ENCODE assay signal across 26 cellular contexts in genomic region chr15:25408428-25408827, GRCh38. TPM values are rescaled to one million over a fixed set of nuclear protein-coding genes. Genes with fewer than 3 reads are reported as not detected.
DNase-seq lines count a peak whose midpoint lies in the region; ATAC-seq, FAIRE-seq and TF ChIP-seq lines count a peak whose summit lies in the region.
"Had no signal": no experiment of that assay in that cellular context is flagged by ENCODE, and none has a peak within 500 bp of the region (broad histone marks: within the 10 kb centered on the region; RNA-seq: fewer than 3 reads in every experiment).

No MANE protein-coding gene starts in this region.

- FAIRE-seq in astrocyte (lab: Jason Lieb, UNC), result no peak
- FAIRE-seq: GM19239 had no signal

- no peak overlapping the region for H3K27ac Mint-ChIP-seq in astrocyte (ENCODE audit: unreplicated experiment)
- no peak overlapping the region for H3K27ac Mint-ChIP-seq in chondrocyte (ENCODE audit: unreplicated experiment)
- H3K27ac Mint-ChIP-seq: HFFc6; naive thymus-derived CD8-positive, alpha-beta T cell had no signal

- 52 to 67% (median 56%) methylated on average over 2 of the region's 2 CpGs for WGBS in heart left ventricle, 4 donors
- WGBS in hepatocyte (ENCODE audit: low lambda C conversion rate, missing lambda C conversion rate), result 74% methylated on average over 2 of the region's 2 CpGs

- H3K36me3 Mint-ChIP-seq in astrocyte (ENCODE audit: low read depth, unreplicated experiment) (no peaks in the 10 kb centered on the region), chondrocyte (ENCODE audit: low read depth) (peaks cover 3% of the 10 kb centered on the region)

- H3K9me3 Mint-ChIP-seq in astrocyte (ENCODE audit: unreplicated experiment) (no peaks in the 10 kb centered on the region), chondrocyte (ENCODE audit: low read depth) (no peaks in the 10 kb centered on the region)
- H3K9me3 Mint-ChIP-seq: HFFc6 had no signal

- H2AFZ ChIP-seq in astrocyte (ENCODE audit: low read depth, low read length) (no peak overlapping the region), hepatocyte (no peak overlapping the region)

- H3K9me2 ChIP-seq in hepatocyte (replicated peaks; ENCODE audit: insufficient read depth), result no peaks in the 10 kb centered on the region

- H3K9ac ChIP-seq in astrocyte (ENCODE audit: low read length), result no peak overlapping the region

- DNase-seq in heart left ventricle, result no peak
- DNase-seq in cardiac septum (ENCODE audit: low spot score), result no peak
- DNase-seq in astrocyte (ENCODE audit: low read depth), result peak; percentile 17
- no peak for DNase-seq in hepatocyte (ENCODE audit: low spot score)
- no peak for DNase-seq in chondrocyte (ENCODE audit: low spot score)
- DNase-seq in amygdala (lab: John Stamatoyannopoulos, UW), result no peak
- no peak for DNase-seq in globus pallidus (ENCODE audit: low spot score)
- DNase-seq: ACHN; activated CD4-positive, alpha-beta T cell treated with anti-CD3 and anti-CD28 coated beads for 4 hours; activated T-cell treated with anti-CD3 and anti-CD28 coated beads, Interleukin-2, amount 50 U/mL, for 4 hours; HFFc6; MG63; midbrain; naive thymus-derived CD8-positive, alpha-beta T cell; NCI-H1417; NCI-H2081; NCI-H345; occipital lobe; SIG-M5; stimulated activated CD4-positive, alpha-beta T cell treated with anti-CD3 and anti-CD28 coated beads, Interleukin-4, amount 100 ng/mL, for 4 hours; stimulated activated naive CD4-positive, alpha-beta T cell; uterus had no signal

- H4K20me1 ChIP-seq in astrocyte (ENCODE audit: insufficient read depth, low read length), result peaks cover 73% of the 10 kb centered on the region
- peaks cover 74% of the 10 kb centered on the region for H4K20me1 ChIP-seq in hepatocyte (ENCODE audit: insufficient read depth, poor library complexity, severe bottlenecking)

- H3K27me3 Mint-ChIP-seq in astrocyte (ENCODE audit: low read depth, unreplicated experiment) (no peaks in the 10 kb centered on the region), chondrocyte (ENCODE audit: low read depth) (no peaks in the 10 kb centered on the region)
- H3K27me3 Mint-ChIP-seq: naive thymus-derived CD8-positive, alpha-beta T cell had no signal

- no peak overlapping the region for H3K4me2 ChIP-seq in astrocyte (ENCODE audit: low read length)
- no peak overlapping the region for H3K4me2 ChIP-seq in hepatocyte

- intact Hi-C loops in heart left ventricle (cut with DNase I), result no loop called here
- intact Hi-C loops in cardiac septum (cut with DNase I), result no loop called here

- H3K27me3 ChIP-seq in heart left ventricle (no peaks in the 10 kb centered on the region), astrocyte (ENCODE audit: insufficient read depth, low read length) (no peaks in the 10 kb centered on the region), hepatocyte (no peaks in the 10 kb centered on the region)
- H3K27me3 ChIP-seq: adrenal gland, MG63, uterus had no signal

- H3K4me1 ChIP-seq in heart left ventricle (peaks cover 0 to 72% (median 44%) of the 10 kb centered on the region in 12 donors), astrocyte (ENCODE audit: insufficient read depth, low read length) (no peaks in the 10 kb centered on the region), hepatocyte (ENCODE audit: insufficient read depth) (peaks cover 6% of the 10 kb centered on the region)
- H3K4me1 ChIP-seq: uterus had no signal

- peaks cover 99% of the 10 kb centered on the region for H3K79me2 ChIP-seq in astrocyte (ENCODE audit: insufficient read depth, low read length)
- H3K79me2 ChIP-seq in hepatocyte, result peaks cover 99% of the 10 kb centered on the region

- H3K36me3 ChIP-seq in heart left ventricle (peaks cover 0 to 24% (median 12%) of the 10 kb centered on the region in 9 donors), astrocyte (ENCODE audit: insufficient read depth, low read length) (no peaks in the 10 kb centered on the region), hepatocyte (replicated peaks; ENCODE audit: insufficient read depth, low read depth) (no peaks in the 10 kb centered on the region)
- H3K36me3 ChIP-seq: adrenal gland, uterus had no signal

- peaks cover 13% of the 10 kb centered on the region for H3K4me1 Mint-ChIP-seq in astrocyte (ENCODE audit: low read depth, unreplicated experiment)
- peaks cover 36% of the 10 kb centered on the region for H3K4me1 Mint-ChIP-seq in chondrocyte (ENCODE audit: low read depth)

- H3K27ac ChIP-seq in heart left ventricle (peak overlapping the region in 1 of 12 donors; percentile 6), astrocyte (ENCODE audit: low read depth, low read length) (no peak overlapping the region), hepatocyte (peak overlapping the region; percentile 18)
- H3K27ac ChIP-seq: thoracic aorta, uterus had no signal

- H3K9me3 ChIP-seq in heart left ventricle (peaks cover 0 to 2% (median 0%) of the 10 kb centered on the region in 12 donors), astrocyte (ENCODE audit: insufficient read depth, low read depth, low read length) (no peaks in the 10 kb centered on the region), hepatocyte (ENCODE audit: low read depth) (no peaks in the 10 kb centered on the region)
- H3K9me3 ChIP-seq: adrenal gland, MG63, thoracic aorta, uterus had no signal

- TF ChIP-seq CTCF in heart left ventricle (IDR thresholded peaks at IDR 0.05) (no peak), astrocyte (IDR thresholded peaks at IDR 0.05; ENCODE audit: insufficient read depth, low read depth, low read length) (no peak), hepatocyte (IDR thresholded peaks at IDR 0.05; ENCODE audit: poor library complexity) (no peak), chondrocyte (IDR thresholded peaks at IDR 0.05) (no peak)

- H3K4me3 ChIP-seq in heart left ventricle (no peak overlapping the region), astrocyte (ENCODE audit: insufficient read depth, low read depth, low read length) (no peak overlapping the region), hepatocyte (no peak overlapping the region)
- H3K4me3 ChIP-seq: adrenal gland, MG63, thoracic aorta, uterus had no signal

- ATAC-seq in heart left ventricle (peak in 3 of 4 donors; percentile 52 to 76 (median 68)), GM18861 (IDR thresholded peaks at IDR 0.05; ENCODE audit: unreplicated experiment) (no peak)
- ATAC-seq: activated T-cell treated with anti-CD3 and anti-CD28 coated beads, Interleukin-2, amount 50 U/mL, for 4 hours; naive thymus-derived CD8-positive, alpha-beta T cell had no signal

- no peak for TF ChIP-seq POLR2A in heart left ventricle (IDR thresholded peaks at IDR 0.05)

- H3K4me3 Mint-ChIP-seq in astrocyte (ENCODE audit: unreplicated experiment) (no peak overlapping the region), chondrocyte (ENCODE audit: unreplicated experiment) (no peak overlapping the region)
- H3K4me3 Mint-ChIP-seq: activated T-cell treated with anti-CD3 and anti-CD28 coated beads, Interleukin-2, amount 50 U/mL, for 4 hours; HFFc6; naive thymus-derived CD8-positive, alpha-beta T cell had no signal

RNA-seq across cellular contexts. Expression of gene UBE3A, which starts 30.4 kb away (rescaled TPM):
- 100 to 1,000 TPM in 7 of 9 donors, 10 to 100 TPM in 2; 73.0 to 140 (median 111) TPM for total RNA-seq in heart left ventricle
- 10 to 100 TPM; 34.6 to 48.0 TPM for polyA plus RNA-seq in heart left ventricle
- 121 TPM for total RNA-seq in cardiac septum
- 102 and 109 TPM in 2 replicates for total RNA-seq in astrocyte
- total RNA-seq in hepatocyte, result 81.8 and 96.7 TPM in 2 replicates
- polyA plus RNA-seq in hepatocyte, result 60.3 and 85.5 TPM in 2 replicates
- total RNA-seq in chondrocyte, result 75.9 to 88.3 TPM (median 85.2 TPM) in 3 replicates
